Comparison of ENCODE assay signal across 2 cellular contexts in genomic region chr10:9851808-9852207, GRCh38.
TF ChIP-seq lines count a peak whose summit lies in the region.

No MANE protein-coding gene starts in this region.

TF ChIP-seq in HEK293, 187 proteins besides CTCF, POLR2A, EP300 and RAD21 (continued from another document):
- TF ChIP-seq TRIM28 (IDR thresholded peaks at IDR 0.05; ENCODE audit: borderline replicate concordance, low read length) (peak; percentile 68; the same call in 1 of the 2 replicates), ZFP69B (tag by site-specific recombination; IDR thresholded peaks at IDR 0.05) (no peak), BCL11A (tag by site-specific recombination; IDR thresholded peaks at IDR 0.05; ENCODE audit: low read depth) (no peak), ZNF292 (tag by site-specific recombination; IDR thresholded peaks at IDR 0.05; ENCODE audit: borderline replicate concordance, low read depth) (no peak), ZBTB11 (tag by site-specific recombination; conservative IDR thresholded peaks at IDR 0.05; ENCODE audit: low read depth) (no peak), SCRT2 (tag by site-specific recombination; IDR thresholded peaks at IDR 0.05) (peak; percentile 89), PBX3 (CRISPR knock-in tag; IDR thresholded peaks at IDR 0.05) (no peak)

TF ChIP-seq in GM12878, 131 proteins besides CTCF, POLR2A, EP300 and RAD21 (continued from another document):
- TF ChIP-seq ZBTB11 (CRISPR knock-in tag; IDR thresholded peaks at IDR 0.05) (no peak), IRF4 (IDR thresholded peaks at IDR 0.05; ENCODE audit: low read depth, low read length) (no peak), GABPA (IDR thresholded peaks at IDR 0.05; ENCODE audit: low read depth) (no peak), SMAD1 (IDR thresholded peaks at IDR 0.05; ENCODE audit: low read depth, partially characterized antibody) (no peak), NR2C2 (IDR thresholded peaks at IDR 0.05; ENCODE audit: borderline replicate concordance, control insufficient read depth, insufficient read length, low read depth) (no peak)
